Comparison of ENCODE assay signal across 8 cellular contexts in the genomic region with DNA sequence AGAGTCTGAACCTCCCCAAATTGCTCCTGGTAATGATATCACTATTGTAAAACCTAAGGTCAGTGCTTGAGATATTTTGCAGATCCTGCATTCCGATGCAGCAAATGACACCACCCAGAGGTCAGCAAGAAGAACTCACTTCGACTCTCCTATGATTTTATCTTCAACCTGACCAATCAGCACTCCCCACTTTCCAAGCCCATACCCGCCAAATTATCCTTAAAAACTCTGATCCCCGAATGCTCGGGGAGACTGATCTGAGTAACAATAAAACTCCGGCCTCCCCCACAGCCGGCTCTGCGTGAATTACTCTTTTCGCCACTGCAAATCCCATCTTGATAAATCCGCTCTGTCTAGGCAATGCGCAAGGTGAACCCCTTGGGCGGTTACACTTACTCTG. TPM values are rescaled to one million over a fixed set of nuclear protein-coding genes. Genes with fewer than 3 reads are reported as not detected.
A peak's percentile ranks its signal among the peaks of the same experiment; 100 is the strongest.
DNase-seq lines count a peak whose midpoint lies in the region; ATAC-seq and TF ChIP-seq lines count a peak whose summit lies in the region.

No MANE protein-coding gene starts in this region.

- peaks cover 0 to 22% (median 12%) of the 10 kb centered on the region in 9 donors for H3K36me3 ChIP-seq in heart left ventricle
- peaks cover 0 to 13% (median 0%) of the 10 kb centered on the region in 4 donors for H3K36me3 ChIP-seq in sigmoid colon

- ATAC-seq in heart left ventricle, result no peak
- ATAC-seq in left cardiac atrium, result no peak
- ATAC-seq in GM21381 (IDR thresholded peaks at IDR 0.05; ENCODE audit: unreplicated experiment), result no peak

- H3K9me3 ChIP-seq in heart left ventricle, result no peaks in the 10 kb centered on the region
- H3K9me3 ChIP-seq in sigmoid colon, result no peaks in the 10 kb centered on the region

- DNase-seq in heart left ventricle (no peak), left cardiac atrium (no peak), RPMI8226 (peak; percentile 60), fibroblast of the conjunctiva (ENCODE audit: low read depth) (peak; percentile 28), sigmoid colon (no peak), NCI-H748 (lab: John Stamatoyannopoulos, UW; ENCODE audit: unreplicated experiment) (no peak), NCI-H2171 (lab: John Stamatoyannopoulos, UW) (no peak)

- peaks cover 0 to 71% (median 40%) of the 10 kb centered on the region in 12 donors for H3K4me1 ChIP-seq in heart left ventricle
- H3K4me1 ChIP-seq in sigmoid colon, result peaks cover 0 to 30% (median 23%) of the 10 kb centered on the region in 4 donors

- WGBS in heart left ventricle, 4 donors, result 5 to 8% (median 6%) methylated on average over 12 of the region's 12 CpGs
- WGBS in sigmoid colon, 2 donors, result 1 to 5% methylated on average over 12 of the region's 12 CpGs

- TF ChIP-seq CTCF in heart left ventricle (IDR thresholded peaks at IDR 0.05) (peak in 6 of 12 donors; percentile 12 to 36 (median 24)), sigmoid colon (IDR thresholded peaks at IDR 0.05) (peak in 1 of 4 experiments; percentile 6)

- TF ChIP-seq POLR2A in heart left ventricle (IDR thresholded peaks at IDR 0.05), result no peak
- no peak for TF ChIP-seq POLR2A in sigmoid colon (IDR thresholded peaks at IDR 0.05)

- intact Hi-C loops in heart left ventricle (cut with DNase I), result loop anchor here in 5 of 10 donors (2.0 to 10.0 kb wide), 4 partner anchors 103 to 130 kb away; partner anchors contain the start of gene LTBP2 (in 1 of the 5)
- intact Hi-C loops in left cardiac atrium (cut with DNase I), result loop anchor here in 1 of 2 donors (5.0 kb wide), 1 partner anchor 130 kb away; no protein-coding TSS in a partner anchor
- intact Hi-C loops in sigmoid colon (cut with DNase I), result loop anchor here (5.0 to 10.0 kb wide), 2 partner anchors 130 to 407 kb away; partner anchors contain the start of genes ALDH6A1 and LIN52

- peak overlapping the region; percentile 74 to 97 (median 86) for H3K4me3 ChIP-seq in heart left ventricle
- peak overlapping the region; percentile 89 to 97 (median 91) for H3K4me3 ChIP-seq in sigmoid colon

- H3K27me3 ChIP-seq in heart left ventricle (no peaks in the 10 kb centered on the region), sigmoid colon (no peaks in the 10 kb centered on the region)

- TF ChIP-seq EP300 in sigmoid colon (IDR thresholded peaks at IDR 0.05), result no peak

- H3K27ac ChIP-seq in heart left ventricle (peak overlapping the region in 3 of 12 donors; percentile 91 to 98 (median 97)), sigmoid colon (peak overlapping the region; percentile 93 to 97 (median 94))

RNA-seq across cellular contexts. Expression of gene NPC2, which starts 1.2 kb away (rescaled TPM):
- total RNA-seq in heart left ventricle (100 to 1,000 TPM in 7 of 9 donors, 10 to 100 TPM in 2; 69.4 to 374 (median 135) TPM), left cardiac atrium (100 to 1,000 TPM; 156 to 157 TPM), sigmoid colon (100 to 1,000 TPM; 182 to 273 (median 215) TPM)
- polyA plus RNA-seq in heart left ventricle (100 to 1,000 TPM; 126 to 145 TPM), sigmoid colon (100 to 1,000 TPM; 176 to 251 (median 230) TPM)

RNA-seq across cellular contexts. Expression of gene ISCA2, which starts 1.6 kb away (rescaled TPM):
- total RNA-seq in heart left ventricle (10 to 100 TPM; 10.8 to 45.8 (median 36.2) TPM), left cardiac atrium (10 to 100 TPM; 34.1 to 39.1 TPM), sigmoid colon (10 to 100 TPM in 3 of 4 donors, 1 to 10 TPM in 1; 8.6 to 15.7 (median 12.0) TPM)
- polyA plus RNA-seq in heart left ventricle (10 to 100 TPM; 31.2 to 32.3 TPM), sigmoid colon (10 to 100 TPM; 24.2 to 59.0 (median 27.0) TPM)

Comparison
In these comparisons a context has a peak if more than half of its experiments do, and no peak if none do; other contexts are left out.
1. DNase-seq: peak in RPMI8226 (single experiment) and fibroblast of the conjunctiva (single experiment); none in heart left ventricle (0 of 5), left cardiac atrium (single experiment), sigmoid colon (single experiment), NCI-H748 (single experiment) and NCI-H2171 (single experiment).